ENCODE assay signal across 22 cellular contexts in the genomic region with DNA sequence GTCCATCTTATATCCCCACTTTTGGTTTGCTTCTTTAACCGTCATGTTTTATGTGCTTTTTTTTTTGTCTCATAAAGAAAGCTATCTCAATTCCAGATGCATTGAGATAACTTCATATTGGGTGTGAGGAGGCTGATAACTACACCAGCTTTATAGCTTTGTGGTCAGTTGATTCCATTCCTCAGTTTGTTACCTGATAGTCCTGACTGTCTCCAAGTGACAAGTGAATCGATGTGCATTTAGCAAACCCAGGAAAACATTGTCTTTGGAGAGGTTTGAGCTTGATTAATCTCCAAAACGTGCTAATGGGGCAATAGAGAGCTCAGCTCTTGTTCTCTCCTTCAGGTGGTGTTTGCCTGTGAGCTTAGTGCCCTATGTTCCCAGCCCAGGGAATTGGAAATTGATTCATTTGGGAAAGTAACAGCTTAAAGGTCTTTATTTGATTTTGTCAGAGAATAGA.
"Had no signal": no experiment of that assay in that cellular context is flagged by ENCODE, and none has a peak within 500 bp of the region (broad histone marks: within the 10 kb centered on the region; RNA-seq: fewer than 3 reads in every experiment).

No MANE protein-coding gene starts in this region.

- H3K36me3 ChIP-seq: colonic mucosa, gastroesophageal sphincter, thoracic aorta, vagina had no signal

- H3K9me3 Mint-ChIP-seq: activated T-cell treated with anti-CD3 and anti-CD28 coated beads, Interleukin-2, amount 50 U/mL, for 72 hours; effector memory CD8-positive, alpha-beta T cell; memory B cell; stimulated activated memory B cell treated with anti-CD40 and anti-IgM and Interleukin-4, amounts not matched to agents 10 μg/mL and 1 μg/mL and 100 μg/mL, for 72 hours; T-cell; T-helper 2 cell treated with Interferon-gamma antibody and Interleukin-4, amounts not matched to agents 5 μg/mL and 100 μg/mL, for 36 hours had no signal

- H3K9me3 ChIP-seq: colonic mucosa, gastroesophageal sphincter, thoracic aorta, vagina had no signal

- H3K27me3 Mint-ChIP-seq: effector memory CD8-positive, alpha-beta T cell; T-cell had no signal

- H3K36me3 Mint-ChIP-seq: memory B cell had no signal

- H3K4me3 ChIP-seq: colonic mucosa, dorsolateral prefrontal cortex, gastroesophageal sphincter, thoracic aorta, vagina had no signal

- H3K27ac Mint-ChIP-seq: activated naive CD4-positive, alpha-beta T cell treated with anti-CD3 and anti-CD28 coated beads, Interleukin-2, amount 50 U/mL, for 72 hours; activated T-cell treated with anti-CD3 and anti-CD28 coated beads, Interleukin-2, amount 50 U/mL, for 72 hours; memory B cell; stimulated activated memory B cell treated with anti-CD40 and anti-IgM and Interleukin-4, amounts not matched to agents 10 μg/mL and 1 μg/mL and 100 μg/mL, for 72 hours; T-cell; T-helper 2 cell treated with Interferon-gamma antibody and Interleukin-4, amounts not matched to agents 5 μg/mL and 100 μg/mL, for 36 hours; type B pancreatic cell had no signal

- H3K4me3 Mint-ChIP-seq: activated T-cell treated with anti-CD3 and anti-CD28 coated beads, Interleukin-2, amount 50 U/mL, for 72 hours; effector memory CD8-positive, alpha-beta T cell; memory B cell; neural crest cell; stimulated activated memory B cell treated with anti-CD40 and anti-IgM and Interleukin-4, amounts not matched to agents 10 μg/mL and 1 μg/mL and 100 μg/mL, for 72 hours; T-helper 2 cell treated with Interferon-gamma antibody and Interleukin-4, amounts not matched to agents 5 μg/mL and 100 μg/mL, for 36 hours; type B pancreatic cell had no signal

- H3K27me3 ChIP-seq: colonic mucosa, vagina had no signal

- DNase-seq: activated CD4-positive, alpha-beta T cell treated with anti-CD3 and anti-CD28 coated beads, Interleukin-2, amount 50 U/mL, for 4 hours; activated gamma-delta T cell treated with Interleukin-2 at 50 U/mL for 16 hours; activated T-cell treated with anti-CD3 and anti-CD28 coated beads, Interleukin-2, amount 50 U/mL, for 72 hours; colonic mucosa; dorsolateral prefrontal cortex; effector memory CD8-positive, alpha-beta T cell; head of caudate nucleus; hypothalamus; posterior cingulate gyrus; small intestine; stimulated activated CD4-positive, alpha-beta T cell treated with anti-CD3 and anti-CD28 coated beads, Interleukin-15, amount 100 ng/mL, for 24 hours; T-cell had no signal

- ATAC-seq: activated naive CD4-positive, alpha-beta T cell treated with anti-CD3 and anti-CD28 coated beads, Interleukin-2, amount 50 U/mL, for 72 hours; activated T-cell treated with anti-CD3 and anti-CD28 coated beads, Interleukin-2, amount 50 U/mL, for 72 hours; effector memory CD8-positive, alpha-beta T cell; gastroesophageal sphincter; sciatic nerve; stimulated activated memory B cell treated with anti-CD40 and anti-IgM and Interleukin-4, amounts not matched to agents 10 μg/mL and 1 μg/mL and 100 μg/mL, for 72 hours; T-cell had no signal

- H3K27ac ChIP-seq: colonic mucosa, dorsolateral prefrontal cortex, gastroesophageal sphincter, thoracic aorta, vagina had no signal

- H3K4me1 Mint-ChIP-seq: memory B cell had no signal

- H3K4me1 ChIP-seq: colonic mucosa, gastroesophageal sphincter, vagina had no signal
